In genomic region chr1:180502361-180503273, GRCh38 we compare ENCODE assay signal across 1 cellular context.
A peak's percentile ranks its signal among the peaks of the same experiment; 100 is the strongest.
TF ChIP-seq lines count a peak whose summit lies in the region.

Gene ACBD6 (minus strand): TSS chr1:180502577. CDS start chr1:180502266, 311 bp downstream.

TF ChIP-seq in K562, 482 proteins besides CTCF, POLR2A, EP300 and RAD21 (continued from another document and continues in another):
- TF ChIP-seq ZNF280A (IDR thresholded peaks at IDR 0.05; ENCODE audit: low read depth, partially characterized antibody) (no peak), TEAD4 (IDR thresholded peaks at IDR 0.05; ENCODE audit: low read length) (peak; percentile 32), TEAD4 (CRISPR knock-in tag; IDR thresholded peaks at IDR 0.05; ENCODE audit: borderline replicate concordance) (peak; percentile 93; the same call in 1 of the 2 replicates), BCL6 (CRISPR knock-in tag; IDR thresholded peaks at IDR 0.05) (no peak), ZNF282 (CRISPR knock-in tag; IDR thresholded peaks at IDR 0.05) (peak; percentile 97; the same call in 1 of the 2 replicates), ZBTB33 (CRISPR knock-in tag; IDR thresholded peaks at IDR 0.05) (peak; percentile 84; the same call in 1 of the 2 replicates), HNRNPUL1 (IDR thresholded peaks at IDR 0.05; ENCODE audit: low read length) (no peak), TEAD2 (tag; IDR thresholded peaks at IDR 0.05) (no peak), LARP7 (IDR thresholded peaks at IDR 0.05) (peak; percentile 16; the same call in 1 of the 2 replicates), CTCFL (IDR thresholded peaks at IDR 0.05; ENCODE audit: borderline replicate concordance, insufficient read depth, low read depth, low read length, poor library complexity, severe bottlenecking) (peak; percentile 65), MAX (CRISPR knock-in tag; IDR thresholded peaks at IDR 0.05) (peak; percentile 95), FOXA3 (CRISPR knock-in tag; conservative IDR thresholded peaks at IDR 0.05 in 1 of 2, IDR thresholded peaks at IDR 0.05 in 1 of 2) (peak in 1 of 2 experiments; percentile 80; a peak in 2 of 4 replicates), SREBF1 (IDR thresholded peaks at IDR 0.05; ENCODE audit: borderline replicate concordance, low read depth, low read length) (peak; percentile 57; the same call in 1 of the 2 replicates), TCFL5 (CRISPR knock-in tag; conservative IDR thresholded peaks at IDR 0.05) (no peak), NCOR1 (IDR thresholded peaks at IDR 0.05) (peak; percentile 43), ZKSCAN3 (CRISPR knock-in tag; IDR thresholded peaks at IDR 0.05) (no peak), FUS (optimal IDR thresholded peaks at IDR 0.05; ENCODE audit: low read depth, low read length) (no peak), CEBPG (CRISPR knock-in tag; IDR thresholded peaks at IDR 0.05) (peak; percentile 54; the same call in 1 of the 2 replicates), CEBPG (tag; conservative IDR thresholded peaks at IDR 0.05 in 1 of 2, IDR thresholded peaks at IDR 0.05 in 1 of 2) (no peak), MAFF (IDR thresholded peaks at IDR 0.05; ENCODE audit: low read length) (no peak), ZNF395 (CRISPR knock-in tag; IDR thresholded peaks at IDR 0.05) (peak; percentile 86; the same call in 1 of the 2 replicates), CBX5 (IDR thresholded peaks at IDR 0.05; ENCODE audit: borderline replicate concordance, low read depth) (peak; percentile 65; the same call in 1 of the 2 replicates), ATF7 (IDR thresholded peaks at IDR 0.05) (peak; percentile 87; the same call in 1 of the 2 replicates), MITF (IDR thresholded peaks at IDR 0.05) (peak; percentile 71), NFXL1 (CRISPR knock-in tag; IDR thresholded peaks at IDR 0.05) (no peak), HOXB6 (CRISPR knock-in tag; IDR thresholded peaks at IDR 0.05; ENCODE audit: borderline replicate concordance) (no peak), POU5F1 (IDR thresholded peaks at IDR 0.05; ENCODE audit: borderline replicate concordance, low read depth, low read length, partially characterized antibody) (no peak), TAL1 (IDR thresholded peaks at IDR 0.05) (0 out of 2 replicates have a peak, but pooled peaks have one; percentile 5), FOXM1 (IDR thresholded peaks at IDR 0.05; ENCODE audit: low read depth) (peak; percentile 64; the same call in 1 of the 2 replicates), FOXM1 (CRISPR knock-in tag; IDR thresholded peaks at IDR 0.05; ENCODE audit: low read depth) (peak; percentile 95), ZNF121 (CRISPR knock-in tag; conservative IDR thresholded peaks at IDR 0.05) (peak; percentile 82), ZNF318 (IDR thresholded peaks at IDR 0.05; ENCODE audit: borderline replicate concordance in 1 of 2, low read depth in 1 of 2) (peak in 1 of 2 experiments; percentile 29; a peak in 1 of 4 replicates), TFAM (CRISPR knock-in tag; conservative IDR thresholded peaks at IDR 0.05) (no peak), ZNF311 (CRISPR knock-in tag; IDR thresholded peaks at IDR 0.05) (no peak; the same call in 1 of the 2 replicates), ZNF232 (CRISPR knock-in tag; IDR thresholded peaks at IDR 0.05) (peak; percentile 94), ZNF263 (CRISPR knock-in tag; IDR thresholded peaks at IDR 0.05; ENCODE audit: borderline replicate concordance) (peak; percentile 81), FOXJ2 (tag; IDR thresholded peaks at IDR 0.05) (peak; percentile 63), TBP (optimal IDR thresholded peaks at IDR 0.05; ENCODE audit: low read depth, low read length) (peak; percentile 87), ZFPM2 (CRISPR knock-in tag; IDR thresholded peaks at IDR 0.05) (peak; percentile 74; the same call in 1 of the 2 replicates), MXI1 (IDR thresholded peaks at IDR 0.05; ENCODE audit: low read depth, low read length) (peak; percentile 68; the same call in 1 of the 2 replicates), ZFP91 (CRISPR knock-in tag; IDR thresholded peaks at IDR 0.05) (0 out of 2 replicates have a peak, but pooled peaks have one; percentile 60), TAF15 (IDR thresholded peaks at IDR 0.05; ENCODE audit: low read depth, low read length) (no peak), FOXK1 (CRISPR knock-in tag; IDR thresholded peaks at IDR 0.05; ENCODE audit: borderline replicate concordance) (peak; percentile 81; the same call in 1 of the 2 replicates), KDM5B (IDR thresholded peaks at IDR 0.05; ENCODE audit: insufficient replicate concordance, low read depth, low read length) (peak; percentile 78)
